In the genomic region with DNA sequence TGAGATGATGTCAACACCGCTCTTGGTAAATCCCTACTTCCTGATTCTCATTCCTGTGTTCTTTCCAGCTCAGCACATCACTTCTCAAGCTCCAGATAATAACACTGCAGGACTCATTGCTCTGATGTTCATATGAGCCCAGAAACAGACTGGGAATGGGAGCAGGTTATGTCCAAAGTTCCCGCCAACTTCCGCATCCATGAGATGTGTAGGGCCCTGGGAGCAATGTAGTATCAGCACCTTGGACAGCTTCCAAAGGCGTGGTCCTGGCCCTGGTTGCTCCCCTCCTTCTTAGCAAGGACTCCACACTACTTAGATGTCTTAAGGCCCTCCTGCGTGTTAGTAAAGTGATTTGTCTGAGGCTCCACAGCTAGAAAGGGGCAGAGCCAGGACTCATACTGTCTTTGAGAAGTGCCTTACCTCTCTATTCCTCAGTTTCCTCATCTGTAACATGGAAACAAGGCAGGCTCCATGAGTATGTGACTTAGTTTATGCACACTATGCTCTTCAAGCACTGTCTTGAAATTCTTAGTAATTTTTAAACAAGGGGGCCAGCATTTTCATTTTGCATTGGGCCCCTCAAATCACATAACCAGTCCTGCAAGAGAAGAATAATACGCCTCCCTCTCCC, we compare ENCODE assay signal across 1 cellular context.
A peak's percentile ranks its signal among the peaks of the same experiment; 100 is the strongest.
TF ChIP-seq lines count a peak whose summit lies in the region.

No MANE protein-coding gene starts in this region.

TF ChIP-seq in H1, 55 proteins besides CTCF, POLR2A, EP300 and RAD21:
- TF ChIP-seq, protein P1, sequence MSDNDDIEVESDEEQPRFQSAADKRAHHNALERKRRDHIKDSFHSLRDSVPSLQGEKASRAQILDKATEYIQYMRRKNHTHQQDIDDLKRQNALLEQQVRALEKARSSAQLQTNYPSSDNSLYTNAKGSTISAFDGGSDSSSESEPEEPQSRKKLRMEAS (IDR thresholded peaks at IDR 0.05) = peak; percentile 72
- TF ChIP-seq SIN3A (conservative IDR thresholded peaks at IDR 0.05 in 1 of 2, IDR thresholded peaks at IDR 0.05 in 1 of 2; ENCODE audit: low read depth in 1 of 2, low read length in 2 of 2) (0 out of 4 replicates have a peak, but pooled peaks of 1 of the 2 experiments have one; percentile 70), EZH2 (IDR thresholded peaks at IDR 0.05; ENCODE audit: low read depth, low read length, severe bottlenecking) (no peak)
TF ChIP-seq in H1: peak in this region for 2.
